Comparison of ENCODE assay signal across 11 cellular contexts in genomic region chr15:71781179-71781964, GRCh38. TPM values are rescaled to one million over a fixed set of nuclear protein-coding genes. Genes with fewer than 3 reads are reported as not detected.
DNase-seq lines count a peak whose midpoint lies in the region; ATAC-seq and TF ChIP-seq lines count a peak whose summit lies in the region.
"Had no signal": no experiment of that assay in that cellular context is flagged by ENCODE, and none has a peak within 500 bp of the region (broad histone marks: within the 10 kb centered on the region; RNA-seq: fewer than 3 reads in every experiment).

No MANE protein-coding gene starts in this region.

- WGBS in testis, 2 donors = 86 to 90% methylated on average over 7 to 9 of the region's 9 CpGs

- peak; percentile 36 for DNase-seq in activated CD4-positive, alpha-beta T cell treated with anti-CD3 and anti-CD28 coated beads for 36 hours
- DNase-seq in activated CD4-positive, alpha-beta T cell treated with anti-CD3 and anti-CD28 coated beads for 4 hours = no peak
- no peak for DNase-seq in activated T-helper 2 cell treated with anti-CD3 and anti-CD28 coated beads, Interferon-gamma antibody, Interleukin-2, Interleukin-4, amounts not matched to agents 10 μg/mL and 5 μg/mL and 100 μg/mL, durations not matched to agents 14 hours and 24 hours and 36 hours (ENCODE audit: low spot score)
- DNase-seq in COR-L47 (lab: John Stamatoyannopoulos, UW) = no peak
- DNase-seq in testis = no peak
- DNase-seq: DMS79 had no signal

- no peaks in the 10 kb centered on the region for H3K9me3 ChIP-seq in skeletal muscle satellite cell (replicated peaks; ENCODE audit: low read length)
- H3K9me3 ChIP-seq in testis = no peaks in the 10 kb centered on the region

- intact Hi-C loops in activated CD4-positive, alpha-beta T cell treated with anti-CD3 and anti-CD28 coated beads for 36 hours (cut with DNase I, micrococcal nuclease) = loop anchor here in 1 of 2 experiments (2.0 kb wide), 1 partner anchor 19 kb away; no protein-coding TSS in a partner anchor
- intact Hi-C loops in activated T-helper 2 cell treated with anti-CD3 and anti-CD28 coated beads, Interferon-gamma antibody, Interleukin-2, Interleukin-4, amounts not matched to agents 10 μg/mL and 5 μg/mL and 100 μg/mL, durations not matched to agents 14 hours and 24 hours and 36 hours (cut with micrococcal nuclease) = loop anchor here (5.0 kb wide), 1 partner anchor 376 kb away; no protein-coding TSS in a partner anchor
- intact Hi-C loops in testis (cut with DNase I; ENCODE audit: low total_unique reads) = no loop called here

- H3K27me3 Mint-ChIP-seq in activated CD4-positive, alpha-beta T cell treated with anti-CD3 and anti-CD28 coated beads for 36 hours = peaks cover 16% of the 10 kb centered on the region
- peaks cover 3% of the 10 kb centered on the region for H3K27me3 Mint-ChIP-seq in activated T-helper 2 cell treated with anti-CD3 and anti-CD28 coated beads, Interferon-gamma antibody, Interleukin-2, Interleukin-4, amounts not matched to agents 10 μg/mL and 5 μg/mL and 100 μg/mL, durations not matched to agents 14 hours and 24 hours and 36 hours (ENCODE audit: low read depth)

- H3K4me1 ChIP-seq in skeletal muscle satellite cell (ENCODE audit: control insufficient read depth, insufficient read depth, low read length) = peaks cover 31% of the 10 kb centered on the region
- H3K4me1 ChIP-seq in testis = peaks cover 8% of the 10 kb centered on the region

- no peak for TF ChIP-seq CTCF in testis (IDR thresholded peaks at IDR 0.05)

- H3K27ac ChIP-seq in testis = no peak overlapping the region
- H3K27ac ChIP-seq: 22Rv1 had no signal

- H3K4me1 Mint-ChIP-seq in activated CD4-positive, alpha-beta T cell treated with anti-CD3 and anti-CD28 coated beads for 36 hours = peaks cover 12% of the 10 kb centered on the region
- peaks cover 20% of the 10 kb centered on the region for H3K4me1 Mint-ChIP-seq in activated T-helper 2 cell treated with anti-CD3 and anti-CD28 coated beads, Interferon-gamma antibody, Interleukin-2, Interleukin-4, amounts not matched to agents 10 μg/mL and 5 μg/mL and 100 μg/mL, durations not matched to agents 14 hours and 24 hours and 36 hours (ENCODE audit: low read depth)

- POLR2A ChIA-PET in activated CD4-positive, alpha-beta T cell treated with anti-CD3 and anti-CD28 coated beads for 36 hours (lab: Charles Lee) = no interaction called here

- peak; percentile 85 for ATAC-seq in activated CD4-positive, alpha-beta T cell treated with anti-CD3 and anti-CD28 coated beads for 36 hours
- ATAC-seq in HG02798 (IDR thresholded peaks at IDR 0.05; ENCODE audit: poor library complexity, unreplicated experiment) = peak; percentile 53
- ATAC-seq in HG03196 (IDR thresholded peaks at IDR 0.05; ENCODE audit: unreplicated experiment) = no peak

- TF ChIP-seq POLR2A in testis (IDR thresholded peaks at IDR 0.05) = no peak

- H3K27me3 ChIP-seq in skeletal muscle satellite cell (ENCODE audit: control insufficient read depth, insufficient read depth, low read length) (no peaks in the 10 kb centered on the region), testis (no peaks in the 10 kb centered on the region)

- H3K27ac Mint-ChIP-seq in activated CD4-positive, alpha-beta T cell treated with anti-CD3 and anti-CD28 coated beads for 36 hours = peak overlapping the region; percentile 44
- peak overlapping the region; percentile 71 for H3K27ac Mint-ChIP-seq in activated T-helper 2 cell treated with anti-CD3 and anti-CD28 coated beads, Interferon-gamma antibody, Interleukin-2, Interleukin-4, amounts not matched to agents 10 μg/mL and 5 μg/mL and 100 μg/mL, durations not matched to agents 14 hours and 24 hours and 36 hours
- H3K27ac Mint-ChIP-seq: stimulated activated naive CD8-positive, alpha-beta T cell treated with anti-CD3 and anti-CD28 coated beads, Interleukin-15, amount 100 ng/mL, for 72 hours had no signal

- H3K36me3 Mint-ChIP-seq in activated CD4-positive, alpha-beta T cell treated with anti-CD3 and anti-CD28 coated beads for 36 hours (ENCODE audit: low read depth) = no peaks in the 10 kb centered on the region
- no peaks in the 10 kb centered on the region for H3K36me3 Mint-ChIP-seq in activated T-helper 2 cell treated with anti-CD3 and anti-CD28 coated beads, Interferon-gamma antibody, Interleukin-2, Interleukin-4, amounts not matched to agents 10 μg/mL and 5 μg/mL and 100 μg/mL, durations not matched to agents 14 hours and 24 hours and 36 hours (ENCODE audit: low read depth)

- H3K4me2 ChIP-seq in skeletal muscle satellite cell (ENCODE audit: low read length) = peak overlapping the region; percentile 68

- CTCF ChIA-PET in activated CD4-positive, alpha-beta T cell treated with anti-CD3 and anti-CD28 coated beads for 36 hours (lab: Charles Lee) = interaction anchor here (0.6 to 2.4 kb wide), 13 partner anchors 9 to 1004 kb away, joined by 3 to 12 read pairs (median 3); no protein-coding TSS in a partner anchor

- no peak overlapping the region for H3K4me3 ChIP-seq in skeletal muscle satellite cell (ENCODE audit: low read length)
- H3K4me3 ChIP-seq in testis = no peak overlapping the region

- peak overlapping the region; percentile 26 for H3K4me3 Mint-ChIP-seq in activated CD4-positive, alpha-beta T cell treated with anti-CD3 and anti-CD28 coated beads for 36 hours
- H3K4me3 Mint-ChIP-seq in activated T-helper 2 cell treated with anti-CD3 and anti-CD28 coated beads, Interferon-gamma antibody, Interleukin-2, Interleukin-4, amounts not matched to agents 10 μg/mL and 5 μg/mL and 100 μg/mL, durations not matched to agents 14 hours and 24 hours and 36 hours (ENCODE audit: low read depth) = peak overlapping the region; percentile 17
- H3K4me3 Mint-ChIP-seq: stimulated activated naive CD8-positive, alpha-beta T cell treated with anti-CD3 and anti-CD28 coated beads, Interleukin-15, amount 100 ng/mL, for 72 hours had no signal

- no peaks in the 10 kb centered on the region for H3K36me3 ChIP-seq in skeletal muscle satellite cell (ENCODE audit: insufficient read depth, low read length)
- no peaks in the 10 kb centered on the region for H3K36me3 ChIP-seq in testis (ENCODE audit: low read depth, missing control alignments)

- no peaks in the 10 kb centered on the region for H3K9me3 Mint-ChIP-seq in activated CD4-positive, alpha-beta T cell treated with anti-CD3 and anti-CD28 coated beads for 36 hours (ENCODE audit: low read depth)
- no peaks in the 10 kb centered on the region for H3K9me3 Mint-ChIP-seq in activated T-helper 2 cell treated with anti-CD3 and anti-CD28 coated beads, Interferon-gamma antibody, Interleukin-2, Interleukin-4, amounts not matched to agents 10 μg/mL and 5 μg/mL and 100 μg/mL, durations not matched to agents 14 hours and 24 hours and 36 hours
- H3K9me3 Mint-ChIP-seq: stimulated activated naive CD8-positive, alpha-beta T cell treated with anti-CD3 and anti-CD28 coated beads, Interleukin-15, amount 100 ng/mL, for 72 hours had no signal

- H3K9ac ChIP-seq in skeletal muscle satellite cell (ENCODE audit: low read depth, low read length) = peak overlapping the region; percentile 63

RNA-seq across cellular contexts. Expression of gene NR2E3, which starts 29.0 kb away (rescaled TPM):
- total RNA-seq in activated CD4-positive, alpha-beta T cell treated with anti-CD3 and anti-CD28 coated beads for 36 hours = not detected
- total RNA-seq in activated T-helper 2 cell treated with anti-CD3 and anti-CD28 coated beads, Interferon-gamma antibody, Interleukin-2, Interleukin-4, amounts not matched to agents 10 μg/mL and 5 μg/mL and 100 μg/mL, durations not matched to agents 14 hours and 24 hours and 36 hours = not detected in 2 replicates
- total RNA-seq in skeletal muscle satellite cell (2012; rRNA removed) = under 0.01 TPM in 1 of 2 replicates, not detected in the other
- total RNA-seq in testis = 1 to 10 TPM; 4.3 to 4.8 TPM
- polyA plus RNA-seq in testis (ENCODE audit: insufficient read depth, low read depth, low replicate concordance) = 1.2 TPM
